Comparison of ENCODE assay signal across 8 cellular contexts in genomic region chr19:49590971-49591730, GRCh38. TPM values are rescaled to one million over a fixed set of nuclear protein-coding genes. Genes with fewer than 3 reads are reported as not detected.
DNase-seq lines count a peak whose midpoint lies in the region; ATAC-seq, FAIRE-seq and TF ChIP-seq lines count a peak whose summit lies in the region.

TSS of gene PRR12 (plus strand) at chr19:49591182. CDS start at chr19:49591655, 473 bp downstream.

- DNase-seq in NCI-H1092 treated with DMSO at 0.1 percent for 48 hours (lab: John Stamatoyannopoulos, UW) (peak; percentile 61), T-helper 1 cell (peak; percentile 64 to 82 (median 68)), adipocyte (ENCODE audit: low read depth) (peak; percentile 84), cardiac muscle cell (ENCODE audit: low read depth in 1 of 2, low spot score in 1 of 2) (peak; percentile 72 to 77), pancreas (peak; percentile 69 to 85 (median 77)), uterus (peak; percentile 72 to 75)

- peak within 1 kb of the TSS; percentile 97 for H3K9ac ChIP-seq in adipocyte (ENCODE audit: low read length)

- H3K4me3 ChIP-seq in adipocyte (ENCODE audit: low read length) (peak within 1 kb of the TSS; percentile 98), cardiac muscle cell (peak within 1 kb of the TSS; percentile 99), pancreas (peak within 1 kb of the TSS; percentile 67 to 86 (median 72)), uterus (peak within 1 kb of the TSS; percentile 71 to 94)

- H3K27ac ChIP-seq in cardiac muscle cell: peak within 1 kb of the TSS; percentile 82
- H3K27ac ChIP-seq in pancreas: peak within 1 kb of the TSS; percentile 80 to 92 (median 88)
- H3K27ac ChIP-seq in uterus: peak within 1 kb of the TSS; percentile 91 to 94

- TF ChIP-seq CTCF in cardiac muscle cell (IDR thresholded peaks at IDR 0.05; ENCODE audit: low read depth, low read length): no peak
- TF ChIP-seq CTCF in pancreas (IDR thresholded peaks at IDR 0.05): no peak
- TF ChIP-seq CTCF in uterus (IDR thresholded peaks at IDR 0.05): no peak

- intact Hi-C loops in pancreas (cut with DNase I): no loop called here
- intact Hi-C loops in uterus (cut with DNase I; ENCODE audit: low total_unique reads): no loop called here

- WGBS in pancreas, 2 donors: 0 to 1% methylated on average over 17 to 43 of the region's 66 CpGs

- TF ChIP-seq POLR2A in GM10847 (IDR thresholded peaks at IDR 0.05; ENCODE audit: extremely low read depth, insufficient read length) (peak; percentile 37), uterus (IDR thresholded peaks at IDR 0.05) (peak in 1 of 2 donors; percentile 26)

- ATAC-seq in pancreas: peak; percentile 66 to 73 (median 71)
- no peak for ATAC-seq in GM18520 (IDR thresholded peaks at IDR 0.05; ENCODE audit: unreplicated experiment)

- H3K9me3 ChIP-seq in adipocyte (ENCODE audit: control insufficient read depth, low read length) (no peaks in the 10 kb centered on the region), cardiac muscle cell (ENCODE audit: low read depth) (no peaks in the 10 kb centered on the region), pancreas (no peaks in the 10 kb centered on the region), uterus (no peaks in the 10 kb centered on the region)

- H3K36me3 ChIP-seq in adipocyte (ENCODE audit: control insufficient read depth, insufficient read depth, low read length, severe bottlenecking): peaks cover 13% of the 10 kb centered on the region
- H3K36me3 ChIP-seq in cardiac muscle cell: peaks cover 13% of the 10 kb centered on the region
- peaks cover 3 to 6% (median 5%) of the 10 kb centered on the region in 3 donors for H3K36me3 ChIP-seq in pancreas
- no peaks in the 10 kb centered on the region for H3K36me3 ChIP-seq in uterus

- H3K27me3 ChIP-seq in adipocyte (replicated peaks; ENCODE audit: control insufficient read depth, insufficient read depth, low read length): no peaks in the 10 kb centered on the region
- H3K27me3 ChIP-seq in cardiac muscle cell: no peaks in the 10 kb centered on the region
- no peaks in the 10 kb centered on the region for H3K27me3 ChIP-seq in pancreas
- H3K27me3 ChIP-seq in uterus: no peaks in the 10 kb centered on the region

- H3K4me1 ChIP-seq in adipocyte (ENCODE audit: control insufficient read depth, insufficient read depth, low read length) (peaks cover 15% of the 10 kb centered on the region), cardiac muscle cell (ENCODE audit: low read depth) (peaks cover 20% of the 10 kb centered on the region), pancreas (no peaks in the 10 kb centered on the region), uterus (peaks cover 0 to 9% of the 10 kb centered on the region in 2 donors)

- no peak for FAIRE-seq in pancreas (lab: Jason Lieb, UNC)

RNA-seq across cellular contexts. Expression of gene PRR12, which starts in this region (rescaled TPM):
- total RNA-seq in cardiac muscle cell (18.2 and 24.7 TPM in 2 replicates), pancreas (10 to 100 TPM in 3 of 6 donors, 1 to 10 TPM in 3; 8.3 to 17.7 (median 9.5) TPM), uterus (10 to 100 TPM in 2 of 4 donors, 1 to 10 TPM in 2; 2.6 to 63.1 (median 8.6) TPM)
- polyA plus RNA-seq in cardiac muscle cell (3.9 and 5.1 TPM in 2 replicates), pancreas (10 to 100 TPM; 14.0 to 18.9 TPM)
